In genomic region chrX:110401142-110401541, GRCh38 we compare ENCODE assay signal across 17 cellular contexts. TPM values are rescaled to one million over a fixed set of nuclear protein-coding genes. Genes with fewer than 3 reads are reported as not detected.
A peak's percentile ranks its signal among the peaks of the same experiment; 100 is the strongest.
DNase-seq lines count a peak whose midpoint lies in the region; ATAC-seq, FAIRE-seq and TF ChIP-seq lines count a peak whose summit lies in the region.
"Had no signal": no experiment of that assay in that cellular context is flagged by ENCODE, and none has a peak within 500 bp of the region (broad histone marks: within the 10 kb centered on the region; RNA-seq: fewer than 3 reads in every experiment).

No MANE protein-coding gene starts in this region.

- no peaks in the 10 kb centered on the region for H3K4me1 ChIP-seq in Loucy (ENCODE audit: insufficient read depth, low read length, poor library complexity, severe bottlenecking)
- peaks cover 22% of the 10 kb centered on the region for H3K4me1 ChIP-seq in astrocyte (ENCODE audit: insufficient read depth, low read length)
- H3K4me1 ChIP-seq: BE2C had no signal

- H3K9ac ChIP-seq in Loucy (ENCODE audit: low read depth, low read length, poor library complexity, severe bottlenecking): no peak overlapping the region
- no peak overlapping the region for H3K9ac ChIP-seq in astrocyte (ENCODE audit: low read length)

- no peak overlapping the region for H3K27ac ChIP-seq in astrocyte (ENCODE audit: low read depth, low read length)

- H4K20me1 ChIP-seq in Loucy (ENCODE audit: insufficient read depth, low read length, poor library complexity, severe bottlenecking): no peaks in the 10 kb centered on the region
- no peaks in the 10 kb centered on the region for H4K20me1 ChIP-seq in astrocyte (ENCODE audit: insufficient read depth, low read length)

- TF ChIP-seq CTCF in GM12873 (IDR thresholded peaks at IDR 0.05; ENCODE audit: insufficient read depth, low read depth, low read length, missing control alignments) (peak; percentile 35), Loucy (conservative IDR thresholded peaks at IDR 0.05; ENCODE audit: low read length) (peak; percentile 40), astrocyte (IDR thresholded peaks at IDR 0.05; ENCODE audit: insufficient read depth, low read depth, low read length) (no peak)

- H3K9me3 Mint-ChIP-seq in astrocyte (ENCODE audit: unreplicated experiment): no peaks in the 10 kb centered on the region

- H3K4me2 ChIP-seq in Loucy (ENCODE audit: low read depth, low read length, poor library complexity, severe bottlenecking): no peak overlapping the region
- no peak overlapping the region for H3K4me2 ChIP-seq in astrocyte (ENCODE audit: low read length)

- no peaks in the 10 kb centered on the region for H3K36me3 Mint-ChIP-seq in astrocyte (ENCODE audit: low read depth, unreplicated experiment)

- peak; percentile 62 for ATAC-seq in GM18511 (IDR thresholded peaks at IDR 0.05; ENCODE audit: unreplicated experiment)
- ATAC-seq in GM21825 (IDR thresholded peaks at IDR 0.05; ENCODE audit: unreplicated experiment): no peak
- ATAC-seq: Right ventricle myocardium inferior had no signal

- no peaks in the 10 kb centered on the region for H3F3A ChIP-seq in Loucy (ENCODE audit: low read depth)

- H3K9me2 ChIP-seq in Loucy (replicated peaks; ENCODE audit: low read depth, low read length): no peaks in the 10 kb centered on the region

- no peaks in the 10 kb centered on the region for H3K27me3 Mint-ChIP-seq in astrocyte (ENCODE audit: low read depth, unreplicated experiment)

- FAIRE-seq in astrocyte (lab: Jason Lieb, UNC): peak; percentile 83

- H3K36me3 ChIP-seq in Loucy (ENCODE audit: insufficient read depth, low read length) (no peaks in the 10 kb centered on the region), astrocyte (ENCODE audit: insufficient read depth, low read length) (no peaks in the 10 kb centered on the region)
- H3K36me3 ChIP-seq: BE2C had no signal

- no peak overlapping the region for H3K4me3 ChIP-seq in Loucy (ENCODE audit: low read length, poor library complexity, severe bottlenecking)
- no peak overlapping the region for H3K4me3 ChIP-seq in astrocyte (ENCODE audit: insufficient read depth, low read depth, low read length)

- H3K9me3 ChIP-seq in Loucy (ENCODE audit: insufficient read depth, low read depth, low read length): no peaks in the 10 kb centered on the region
- H3K9me3 ChIP-seq in astrocyte (ENCODE audit: insufficient read depth, low read depth, low read length): no peaks in the 10 kb centered on the region
- H3K9me3 ChIP-seq: BE2C had no signal

- H2AFZ ChIP-seq in Loucy (ENCODE audit: low read length): no peak overlapping the region
- H2AFZ ChIP-seq in astrocyte (ENCODE audit: low read depth, low read length): no peak overlapping the region

- H3K79me2 ChIP-seq in Loucy (ENCODE audit: insufficient read depth, low read length): no peaks in the 10 kb centered on the region
- no peaks in the 10 kb centered on the region for H3K79me2 ChIP-seq in astrocyte (ENCODE audit: insufficient read depth, low read length)

- no peak overlapping the region for H3K4me3 Mint-ChIP-seq in astrocyte (ENCODE audit: unreplicated experiment)

- peaks cover 20% of the 10 kb centered on the region for H3K4me1 Mint-ChIP-seq in astrocyte (ENCODE audit: low read depth, unreplicated experiment)

- no peak for DNase-seq in astrocyte (ENCODE audit: low read depth)
- DNase-seq in stimulated activated CD4-positive, alpha-beta T cell treated with anti-CD3 and anti-CD28 coated beads, Interleukin-15, amount 100 ng/mL, for 24 hours: no peak
- DNase-seq in effector CD8-positive, alpha-beta T cell (lab: John Stamatoyannopoulos, UW): no peak
- DNase-seq: activated effector memory CD4-positive, alpha-beta T cell treated with Interleukin-2 at 50 U/mL for 16 hours; amygdala; BE2C; Calu3; NCI-H1417 treated with DMSO at 0.1 percent for 48 hours; NCI-H82; stimulated activated naive CD4-positive, alpha-beta T cell; trophoblast cell had no signal

- H3K27ac Mint-ChIP-seq in astrocyte (ENCODE audit: unreplicated experiment): no peak overlapping the region

- no peaks in the 10 kb centered on the region for H3K27me3 ChIP-seq in Loucy (ENCODE audit: insufficient read depth, low read length, poor library complexity, severe bottlenecking)
- no peaks in the 10 kb centered on the region for H3K27me3 ChIP-seq in astrocyte (ENCODE audit: insufficient read depth, low read length)
- H3K27me3 ChIP-seq: BE2C had no signal

RNA-seq across cellular contexts. Expression of gene RTL9, which starts 42.5 kb away (rescaled TPM):
- 0.91 and 0.94 TPM in 2 replicates for total RNA-seq in astrocyte
- total RNA-seq: Calu3, mononuclear cell had no signal
